Comparison of ENCODE assay signal across 9 cellular contexts in genomic region chr16:89961920-89962319, GRCh38.
"Had no signal": no experiment of that assay in that cellular context is flagged by ENCODE, and none has a peak within 500 bp of the region (broad histone marks: within the 10 kb centered on the region; RNA-seq: fewer than 3 reads in every experiment).

No MANE protein-coding gene starts in this region.

- H3K9me3 ChIP-seq: HAP-1 had no signal

- H3K4me1 ChIP-seq: HAP-1 had no signal

- H2AFZ ChIP-seq: GM23338 had no signal

- FAIRE-seq: H1, H54, K562 had no signal

- H3K4me3 ChIP-seq: GM23338, HAP-1, K562 had no signal

- H3K27ac ChIP-seq: HL-60 had no signal

- H3K4me2 ChIP-seq: GM23338 had no signal

- DNase-seq: HFFc6, IMR-90 had no signal

- ATAC-seq: GM23338, HCT116, K562 had no signal
